Comparison of ENCODE assay signal across 1 cellular context in genomic region chr16:29809850-29810698, GRCh38.
TF ChIP-seq lines count a peak whose summit lies in the region.

No MANE protein-coding gene starts in this region.

TF ChIP-seq in HepG2, 621 proteins besides CTCF, POLR2A, EP300 and RAD21:
- TF ChIP-seq PHB2 (IDR thresholded peaks at IDR 0.05; ENCODE audit: partially characterized antibody): no peak
- TF ChIP-seq, protein P1, sequence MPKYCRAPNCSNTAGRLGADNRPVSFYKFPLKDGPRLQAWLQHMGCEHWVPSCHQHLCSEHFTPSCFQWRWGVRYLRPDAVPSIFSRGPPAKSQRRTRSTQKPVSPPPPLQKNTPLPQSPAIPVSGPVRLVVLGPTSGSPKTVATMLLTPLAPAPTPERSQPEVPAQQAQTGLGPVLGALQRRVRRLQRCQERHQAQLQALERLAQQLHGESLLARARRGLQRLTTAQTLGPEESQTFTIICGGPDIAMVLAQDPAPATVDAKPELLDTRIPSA (CRISPR knock-in tag; IDR thresholded peaks at IDR 0.05; ENCODE audit: borderline replicate concordance): 0 out of 2 replicates have a peak, but pooled peaks have one; percentile 39
- no peak for TF ChIP-seq ZZZ3 (CRISPR knock-in tag; IDR thresholded peaks at IDR 0.05; ENCODE audit: borderline replicate concordance)
- 0 out of 2 replicates have a peak, but pooled peaks have one; percentile 13 for TF ChIP-seq ARHGAP35 (CRISPR knock-in tag; IDR thresholded peaks at IDR 0.05; ENCODE audit: borderline replicate concordance)
- TF ChIP-seq KLF6 (CRISPR knock-in tag; IDR thresholded peaks at IDR 0.05): no peak
- TF ChIP-seq BRF2 (CRISPR knock-in tag; IDR thresholded peaks at IDR 0.05): no peak
- no peak for TF ChIP-seq PLSCR1 (CRISPR knock-in tag; IDR thresholded peaks at IDR 0.05; ENCODE audit: borderline replicate concordance)
- peak; percentile 5 for TF ChIP-seq SRSF1 (optimal IDR thresholded peaks at IDR 0.05; ENCODE audit: low read depth, low read length)
- TF ChIP-seq GFI1 (CRISPR knock-in tag; IDR thresholded peaks at IDR 0.05; ENCODE audit: borderline replicate concordance): no peak
- no peak for TF ChIP-seq CBX1 (IDR thresholded peaks at IDR 0.05; ENCODE audit: low read depth)
- TF ChIP-seq ETV5 (CRISPR knock-in tag; IDR thresholded peaks at IDR 0.05; ENCODE audit: borderline replicate concordance): no peak
- TF ChIP-seq TBL1XR1 (IDR thresholded peaks at IDR 0.05; ENCODE audit: borderline replicate concordance, low read length, partially characterized antibody): no peak
- no peak for TF ChIP-seq DR1 (CRISPR knock-in tag; IDR thresholded peaks at IDR 0.05)
- TF ChIP-seq ZNF460 (CRISPR knock-in tag; IDR thresholded peaks at IDR 0.05; ENCODE audit: borderline replicate concordance): no peak
- TF ChIP-seq ZNF296 (CRISPR knock-in tag; conservative IDR thresholded peaks at IDR 0.05): no peak
- no peak for TF ChIP-seq ZFY (CRISPR knock-in tag; IDR thresholded peaks at IDR 0.05)
- TF ChIP-seq ZNF33A (CRISPR knock-in tag; IDR thresholded peaks at IDR 0.05; ENCODE audit: borderline replicate concordance): no peak
- no peak for TF ChIP-seq KMT2B (CRISPR knock-in tag; IDR thresholded peaks at IDR 0.05)
- TF ChIP-seq ZBTB33 (CRISPR knock-in tag; IDR thresholded peaks at IDR 0.05): peak; percentile 78; the same call in 1 of the 2 replicates
- peak; percentile 92 for TF ChIP-seq AGO2 (optimal IDR thresholded peaks at IDR 0.05; ENCODE audit: low read depth, low read length)
- no peak for TF ChIP-seq TCF7 (IDR thresholded peaks at IDR 0.05; ENCODE audit: low read depth)
- TF ChIP-seq TMF1 (CRISPR knock-in tag; IDR thresholded peaks at IDR 0.05; ENCODE audit: low read depth): no peak
- no peak for TF ChIP-seq ZNF432 (CRISPR knock-in tag; IDR thresholded peaks at IDR 0.05; ENCODE audit: borderline replicate concordance)
- TF ChIP-seq ZBTB42 (CRISPR knock-in tag; IDR thresholded peaks at IDR 0.05): no peak
- no peak for TF ChIP-seq ATAD3A (CRISPR knock-in tag; IDR thresholded peaks at IDR 0.05)
- TF ChIP-seq, protein P2, sequence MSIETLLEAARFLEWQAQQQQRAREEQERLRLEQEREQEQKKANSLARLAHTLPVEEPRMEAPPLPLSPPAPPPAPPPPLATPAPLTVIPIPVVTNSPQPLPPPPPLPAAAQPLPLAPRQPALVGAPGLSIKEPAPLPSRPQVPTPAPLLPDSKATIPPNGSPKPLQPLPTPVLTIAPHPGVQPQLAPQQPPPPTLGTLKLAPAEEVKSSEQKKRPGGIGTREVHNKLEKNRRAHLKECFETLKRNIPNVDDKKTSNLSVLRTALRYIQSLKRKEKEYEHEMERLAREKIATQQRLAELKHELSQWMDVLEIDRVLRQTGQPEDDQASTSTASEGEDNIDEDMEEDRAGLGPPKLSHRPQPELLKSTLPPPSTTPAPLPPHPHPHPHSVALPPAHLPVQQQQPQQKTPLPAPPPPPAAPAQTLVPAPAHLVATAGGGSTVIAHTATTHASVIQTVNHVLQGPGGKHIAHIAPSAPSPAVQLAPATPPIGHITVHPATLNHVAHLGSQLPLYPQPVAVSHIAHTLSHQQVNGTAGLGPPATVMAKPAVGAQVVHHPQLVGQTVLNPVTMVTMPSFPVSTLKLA (IDR thresholded peaks at IDR 0.05): no peak
- no peak for TF ChIP-seq ZNF776 (CRISPR knock-in tag; IDR thresholded peaks at IDR 0.05)
- TF ChIP-seq RBM22 (optimal IDR thresholded peaks at IDR 0.05; ENCODE audit: low read length): peak; percentile 52
- TF ChIP-seq RARG (CRISPR knock-in tag; IDR thresholded peaks at IDR 0.05; ENCODE audit: low read depth): no peak
- no peak for TF ChIP-seq GABPB1 (CRISPR knock-in tag; IDR thresholded peaks at IDR 0.05)
- TF ChIP-seq RBFOX2 (IDR thresholded peaks at IDR 0.05; ENCODE audit: low read depth, low read length): peak; percentile 79
- TF ChIP-seq HOXA3 (CRISPR knock-in tag; IDR thresholded peaks at IDR 0.05): peak; percentile 10; the same call in 1 of the 2 replicates
- TF ChIP-seq ZFP41 (CRISPR knock-in tag; IDR thresholded peaks at IDR 0.05; ENCODE audit: borderline replicate concordance): no peak
- TF ChIP-seq HIC2 (CRISPR knock-in tag; IDR thresholded peaks at IDR 0.05; ENCODE audit: low read depth): no peak
- no peak for TF ChIP-seq KDM1A (CRISPR knock-in tag; IDR thresholded peaks at IDR 0.05)
- TF ChIP-seq CCAR2 (optimal IDR thresholded peaks at IDR 0.05; ENCODE audit: low read depth, low read length): no peak
- no peak for TF ChIP-seq ZNF292 (CRISPR knock-in tag; IDR thresholded peaks at IDR 0.05; ENCODE audit: borderline replicate concordance, low read depth)
- no peak for TF ChIP-seq HMG20B (CRISPR knock-in tag; conservative IDR thresholded peaks at IDR 0.05)
- no peak for TF ChIP-seq MAFG (CRISPR knock-in tag; IDR thresholded peaks at IDR 0.05)
